10 cellular contexts compared by ENCODE assay signal in the genomic region with DNA sequence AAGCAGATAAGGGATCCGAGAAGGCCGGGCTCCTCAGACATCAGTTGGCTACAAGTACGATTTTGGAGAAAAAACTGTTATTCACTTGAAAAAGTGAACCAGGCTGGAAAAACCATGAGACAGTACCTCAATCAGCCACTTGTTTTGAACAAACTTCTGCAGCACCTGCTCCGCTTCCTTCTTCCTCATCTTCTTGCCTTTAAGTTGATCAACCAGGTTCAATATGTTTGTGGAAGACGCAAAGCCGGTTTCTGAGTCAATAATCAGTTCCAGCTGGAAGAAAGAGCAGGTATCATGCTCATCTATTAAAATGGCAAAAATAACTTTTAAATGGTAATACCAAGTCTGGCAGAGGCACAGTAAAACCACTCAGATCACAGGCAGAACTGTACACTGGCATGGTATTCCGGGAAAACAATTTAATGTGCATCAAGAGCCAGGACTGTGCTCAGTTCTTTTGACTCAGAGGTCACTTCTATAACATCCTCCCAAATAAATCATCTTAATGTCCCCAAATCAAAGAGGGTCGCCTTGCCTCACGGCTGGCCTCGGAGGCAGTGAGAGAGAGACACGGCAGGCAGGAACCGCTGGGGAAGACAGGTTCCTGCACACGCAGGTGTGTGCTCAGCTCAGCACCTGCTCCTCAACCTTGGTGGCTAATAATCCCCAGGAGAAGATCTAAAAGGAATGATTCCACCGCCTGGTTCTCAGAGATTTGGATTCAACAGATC. TPM values are rescaled to one million over a fixed set of nuclear protein-coding genes. Genes with fewer than 3 reads are reported as not detected.
DNase-seq lines count a peak whose midpoint lies in the region; ATAC-seq and TF ChIP-seq lines count a peak whose summit lies in the region.
"Had no signal": no experiment of that assay in that cellular context is flagged by ENCODE, and none has a peak within 500 bp of the region (broad histone marks: within the 10 kb centered on the region; RNA-seq: fewer than 3 reads in every experiment).

No MANE protein-coding gene starts in this region.

- H3K9me3 ChIP-seq in SJCRH30 (replicated peaks) (no peaks in the 10 kb centered on the region), PC-3 (ENCODE audit: low read length) (no peaks in the 10 kb centered on the region)

- no peaks in the 10 kb centered on the region for H3K9me3 Mint-ChIP-seq in activated naive CD4-positive, alpha-beta T cell treated with anti-CD3 and anti-CD28 coated beads, Interleukin-2, amount 10 ng/mL, durations not matched to agents 7 days and 5 days
- no peaks in the 10 kb centered on the region for H3K9me3 Mint-ChIP-seq in effector memory CD8-positive, alpha-beta T cell
- H3K9me3 Mint-ChIP-seq in stimulated activated naive B cell treated with anti-CD40 and anti-IgM and Interleukin-4, amounts not matched to agents 10 μg/mL and 1 μg/mL and 100 μg/mL, for 72 hours = no peaks in the 10 kb centered on the region
- H3K9me3 Mint-ChIP-seq: GM23338 had no signal

- DNase-seq in activated naive CD4-positive, alpha-beta T cell treated with anti-CD3 and anti-CD28 coated beads, Interleukin-2, amount 10 ng/mL, durations not matched to agents 7 days and 5 days = no peak
- no peak for DNase-seq in activated naive CD4-positive, alpha-beta T cell treated with anti-CD3 and anti-CD28 coated beads, Interleukin-2, amount 50 U/mL, for 16 hours
- DNase-seq in SJCRH30 (no peak), cerebellar cortex (ENCODE audit: low spot score) (no peak), PC-3 (no peak)
- no peak for DNase-seq in effector memory CD8-positive, alpha-beta T cell
- DNase-seq in stimulated activated naive B cell treated with anti-CD40 and anti-IgM and Interleukin-4, amounts not matched to agents 10 μg/mL and 1 μg/mL and 100 μg/mL, for 72 hours = no peak

- H3K79me2 ChIP-seq in PC-3 (ENCODE audit: low read length) = no peaks in the 10 kb centered on the region

- H3K27ac Mint-ChIP-seq in activated naive CD4-positive, alpha-beta T cell treated with anti-CD3 and anti-CD28 coated beads, Interleukin-2, amount 10 ng/mL, durations not matched to agents 7 days and 5 days = peak overlapping the region; percentile 99
- peak overlapping the region; percentile 90 to 98 for H3K27ac Mint-ChIP-seq in effector memory CD8-positive, alpha-beta T cell
- peak overlapping the region; percentile 91 for H3K27ac Mint-ChIP-seq in stimulated activated naive B cell treated with anti-CD40 and anti-IgM and Interleukin-4, amounts not matched to agents 10 μg/mL and 1 μg/mL and 100 μg/mL, for 72 hours
- H3K27ac Mint-ChIP-seq: GM23338, progenitor cell of endocrine pancreas had no signal

- H3K9ac ChIP-seq in PC-3 (ENCODE audit: low read length) = no peak overlapping the region

- H3K27ac ChIP-seq in SJCRH30 = peak overlapping the region; percentile 41
- no peak overlapping the region for H3K27ac ChIP-seq in PC-3 (ENCODE audit: low read length)

- H2AFZ ChIP-seq in PC-3 (ENCODE audit: low read length) = no peak overlapping the region
- H2AFZ ChIP-seq: GM23338 had no signal

- no peak for ATAC-seq in effector memory CD8-positive, alpha-beta T cell (replicated peaks)
- no peak for ATAC-seq in stimulated activated naive B cell treated with anti-CD40 and anti-IgM and Interleukin-4, amounts not matched to agents 10 μg/mL and 1 μg/mL and 100 μg/mL, for 72 hours (replicated peaks)
- ATAC-seq in HG02885 (IDR thresholded peaks at IDR 0.05; ENCODE audit: poor library complexity, unreplicated experiment) (no peak), PC-3 (no peak)
- ATAC-seq: GM23338 had no signal

- no peak for TF ChIP-seq CTCF in PC-3 (conservative IDR thresholded peaks at IDR 0.05; ENCODE audit: low read depth, low read length)

- intact Hi-C loops in PC-3 (cut with micrococcal nuclease) = no loop called here

- peak overlapping the region; percentile 56 for H3K4me3 Mint-ChIP-seq in activated naive CD4-positive, alpha-beta T cell treated with anti-CD3 and anti-CD28 coated beads, Interleukin-2, amount 10 ng/mL, durations not matched to agents 7 days and 5 days
- peak overlapping the region; percentile 81 to 85 for H3K4me3 Mint-ChIP-seq in effector memory CD8-positive, alpha-beta T cell
- H3K4me3 Mint-ChIP-seq in stimulated activated naive B cell treated with anti-CD40 and anti-IgM and Interleukin-4, amounts not matched to agents 10 μg/mL and 1 μg/mL and 100 μg/mL, for 72 hours = peak overlapping the region; percentile 46 to 70
- H3K4me3 Mint-ChIP-seq: GM23338 had no signal

- H3K27me3 Mint-ChIP-seq in activated naive CD4-positive, alpha-beta T cell treated with anti-CD3 and anti-CD28 coated beads, Interleukin-2, amount 10 ng/mL, durations not matched to agents 7 days and 5 days = no peaks in the 10 kb centered on the region
- no peaks in the 10 kb centered on the region for H3K27me3 Mint-ChIP-seq in effector memory CD8-positive, alpha-beta T cell
- no peaks in the 10 kb centered on the region for H3K27me3 Mint-ChIP-seq in stimulated activated naive B cell treated with anti-CD40 and anti-IgM and Interleukin-4, amounts not matched to agents 10 μg/mL and 1 μg/mL and 100 μg/mL, for 72 hours

- CTCF ChIA-PET in activated naive CD4-positive, alpha-beta T cell treated with anti-CD3 and anti-CD28 coated beads, Interleukin-2, amount 10 ng/mL, durations not matched to agents 7 days and 5 days (lab: Charles Lee) = interaction anchor here (0.7 to 10.2 kb wide), 12 partner anchors 12 to 224 kb away, joined by 3 to 159 read pairs (median 14); a partner anchor contains a TSS
- CTCF ChIA-PET in PC-3 (lab: Charles Lee) = no interaction called here

- no TSS peak for BruUV-seq in PC-3 (replicated peaks; lab: Mats Ljungman, UMichigan)

- H3K4me1 ChIP-seq in SJCRH30 (peaks cover 46% of the 10 kb centered on the region), PC-3 (ENCODE audit: insufficient read depth, low read length) (peaks cover 8% of the 10 kb centered on the region; the same call in 1 of the 2 replicates)

- H3K4me3 ChIP-seq in SJCRH30 (no peak overlapping the region), PC-3 (ENCODE audit: low read length) (no peak overlapping the region)
- H3K4me3 ChIP-seq: GM23338 had no signal

- H3K4me2 ChIP-seq in PC-3 (ENCODE audit: low read length) = no peak overlapping the region
- H3K4me2 ChIP-seq: GM23338 had no signal

- no peaks in the 10 kb centered on the region for H3K36me3 ChIP-seq in SJCRH30
- H3K36me3 ChIP-seq in PC-3 (ENCODE audit: low read depth, low read length) = no peaks in the 10 kb centered on the region

- H3K36me3 Mint-ChIP-seq in activated naive CD4-positive, alpha-beta T cell treated with anti-CD3 and anti-CD28 coated beads, Interleukin-2, amount 10 ng/mL, durations not matched to agents 7 days and 5 days = peaks cover 53% of the 10 kb centered on the region
- H3K36me3 Mint-ChIP-seq in effector memory CD8-positive, alpha-beta T cell (ENCODE audit: insufficient read depth) = peaks cover 29% of the 10 kb centered on the region
- peaks cover 28 to 49% of the 10 kb centered on the region in 2 donors for H3K36me3 Mint-ChIP-seq in stimulated activated naive B cell treated with anti-CD40 and anti-IgM and Interleukin-4, amounts not matched to agents 10 μg/mL and 1 μg/mL and 100 μg/mL, for 72 hours

- no peaks in the 10 kb centered on the region for H3F3A ChIP-seq in PC-3 (ENCODE audit: low read length, unreplicated experiment)

- no peaks in the 10 kb centered on the region for H4K20me1 ChIP-seq in PC-3 (ENCODE audit: low read length)

- H3K4me1 Mint-ChIP-seq in activated naive CD4-positive, alpha-beta T cell treated with anti-CD3 and anti-CD28 coated beads, Interleukin-2, amount 10 ng/mL, durations not matched to agents 7 days and 5 days = peaks cover 95% of the 10 kb centered on the region
- H3K4me1 Mint-ChIP-seq in effector memory CD8-positive, alpha-beta T cell (ENCODE audit: low read depth in 2 of 2) = peaks cover 69 to 75% of the 10 kb centered on the region in 2 donors
- H3K4me1 Mint-ChIP-seq in stimulated activated naive B cell treated with anti-CD40 and anti-IgM and Interleukin-4, amounts not matched to agents 10 μg/mL and 1 μg/mL and 100 μg/mL, for 72 hours = peaks cover 69 to 93% of the 10 kb centered on the region in 2 donors

- H3K9me2 ChIP-seq in PC-3 (replicated peaks; ENCODE audit: low read length) = no peaks in the 10 kb centered on the region

- H3K27me3 ChIP-seq in SJCRH30 (no peaks in the 10 kb centered on the region), PC-3 (ENCODE audit: low read length) (no peaks in the 10 kb centered on the region)

- POLR2A ChIA-PET in PC-3 (lab: Charles Lee; ENCODE audit: unreplicated experiment) = no interaction called here

RNA-seq across cellular contexts. Expression of a gene that starts 29.7 kb away (rescaled TPM):
- 4.3 and 4.9 TPM in 2 replicates for total RNA-seq in SJCRH30 (2014; rRNA removed; shearing (Covaris generic))
- 5.0 and 7.8 TPM in 2 replicates for total RNA-seq in PC-3 (2014; rRNA removed)

RNA-seq across cellular contexts. Expression of a gene that starts 35.5 kb away (rescaled TPM):
- 38.3 and 39.5 TPM in 2 replicates for total RNA-seq in SJCRH30 (2014; rRNA removed; shearing (Covaris generic))
- 25.9 and 32.5 TPM in 2 replicates for total RNA-seq in PC-3 (2014; rRNA removed)
